30 cellular contexts compared by ENCODE assay signal in the genomic region with DNA sequence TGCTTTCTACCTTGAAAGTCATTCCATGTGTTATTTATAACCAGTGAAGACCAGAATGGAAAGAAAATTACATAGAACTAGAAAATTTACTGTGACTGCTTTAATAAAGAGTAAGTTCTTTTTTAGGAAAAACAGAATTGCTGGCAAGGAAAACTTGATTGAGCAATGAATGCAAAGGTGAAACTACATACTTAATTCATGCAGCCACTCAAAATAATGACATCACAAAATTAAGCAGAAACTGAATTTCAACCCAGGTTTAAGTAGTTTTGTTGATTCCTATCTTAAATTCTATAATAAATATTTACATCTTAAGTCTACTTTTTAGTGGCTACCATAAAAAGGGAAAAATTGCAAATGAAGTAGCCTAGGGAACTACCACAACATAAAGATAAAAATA.
"Had no signal": no experiment of that assay in that cellular context is flagged by ENCODE, and none has a peak within 500 bp of the region (broad histone marks: within the 10 kb centered on the region; RNA-seq: fewer than 3 reads in every experiment).

No MANE protein-coding gene starts in this region.

- H3K4me1 ChIP-seq: ascending aorta had no signal

- H3K27ac ChIP-seq: ascending aorta, cardiac muscle cell, VCaP had no signal

- DNase-seq: activated B cell treated with CpG ODN at 0.5 μM for 24 hours; activated CD4-positive, alpha-beta memory T cell treated with anti-CD3 and anti-CD28 coated beads for 36 hours; activated CD4-positive, alpha-beta T cell treated with anti-CD3 and anti-CD28 coated beads for 4 hours; activated CD4-positive, alpha-beta T cell treated with anti-CD3 and anti-CD28 coated beads, Interleukin-2, amount 10 ng/mL, durations not matched to agents 24 days and 14 days; activated CD4-positive, alpha-beta T cell treated with anti-CD3 and anti-CD28 coated beads, Interleukin-2, amount 50 U/mL, for 1 hour; activated CD4-positive, alpha-beta T cell treated with anti-CD3 and anti-CD28 coated beads, Interleukin-2, amount 50 U/mL, for 4 hours; activated CD4-positive, CD25-positive, alpha-beta regulatory T cell treated with anti-CD3 and anti-CD28 coated beads, Interleukin-2, amount 50 U/mL, for 72 hours; activated CD8-positive, alpha-beta memory T cell treated with anti-CD3 and anti-CD28 coated beads, Interleukin-2, amount 50 U/mL, for 4 hours; activated CD8-positive, alpha-beta T cell treated with anti-CD3 and anti-CD28 coated beads for 36 hours; activated effector memory CD4-positive, alpha-beta T cell treated with anti-CD3 and anti-CD28 coated beads, Interleukin-2, amount 50 U/mL, for 16 hours; activated gamma-delta T cell treated with Interleukin-2 at 50 U/mL for 16 hours; activated naive CD4-positive, alpha-beta T cell; activated naive CD4-positive, alpha-beta T cell treated with anti-CD3 and anti-CD28 coated beads for 36 hours; activated naive CD4-positive, alpha-beta T cell treated with anti-CD3 and anti-CD28 coated beads, Interleukin-2, amount 50 U/mL, for 16 hours; activated naive CD8-positive, alpha-beta T cell treated with anti-CD3 and anti-CD28 coated beads for 36 hours; activated T-cell treated with anti-CD3 and anti-CD28 coated beads for 4 hours; activated T-cell treated with anti-CD3 and anti-CD28 coated beads, Interleukin-2, amount 50 U/mL, for 1 hour; activated T-cell treated with anti-CD3 and anti-CD28 coated beads, Interleukin-2, amount 50 U/mL, for 4 hours; activated T-cell treated with anti-CD3 and anti-CD28 coated beads, Interleukin-2, amount 50 U/mL, for 72 hours; amygdala; anterior cingulate cortex; caudate nucleus; T-helper 1 cell; T-helper 2 cell; T-helper 9 cell had no signal

- ATAC-seq: activated CD8-positive, alpha-beta T cell treated with anti-CD3 and anti-CD28 coated beads for 36 hours; activated naive CD4-positive, alpha-beta T cell treated with anti-CD3 and anti-CD28 coated beads, Interleukin-2, amount 50 U/mL, for 72 hours; activated T-cell treated with anti-CD3 and anti-CD28 coated beads, Interleukin-2, amount 50 U/mL, for 4 hours; activated T-cell treated with anti-CD3 and anti-CD28 coated beads, Interleukin-2, amount 50 U/mL, for 72 hours; activated T-helper 17 cell treated with anti-CD3 and anti-CD28 coated beads, Interleukin-2, amount 50 U/mL, for 72 hours had no signal

- H3K9me3 ChIP-seq: ascending aorta had no signal

- H3K4me3 ChIP-seq: ascending aorta, cardiac muscle cell had no signal

- H3K36me3 ChIP-seq: ascending aorta, cardiac muscle cell had no signal
